ENCODE assay signal across 26 cellular contexts in genomic region chr2:112773510-112773909, GRCh38. TPM values are rescaled to one million over a fixed set of nuclear protein-coding genes. Genes with fewer than 3 reads are reported as not detected.
"Had no signal": no experiment of that assay in that cellular context is flagged by ENCODE, and none has a peak within 500 bp of the region (broad histone marks: within the 10 kb centered on the region; RNA-seq: fewer than 3 reads in every experiment).

No MANE protein-coding gene starts in this region.

- H3K36me3 ChIP-seq: SJCRH30 had no signal

- H3K27ac ChIP-seq: HL-60, KMS-11, SJCRH30 had no signal

- ATAC-seq: K562, Right ventricle myocardium inferior, SK-N-SH treated with all-trans-retinoic acid at 6 μM for 48 hours had no signal

- FAIRE-seq: HTR-8/SVneo, K562, RCC 7860 had no signal

- H3K4me3 ChIP-seq: K562, SJCRH30 had no signal

- H3K9me3 ChIP-seq: SJCRH30 had no signal

- H3K27me3 ChIP-seq: SJCRH30 had no signal

- DNase-seq: Kasumi-1, MM.1S, NCI-H1092 treated with DMSO at 0.1 percent for 48 hours, NCI-H1436, NCI-H187, NCI-H2029, NCI-H2081 treated with DMSO at 0.1 percent for 48 hours, NCI-H2171, NCI-H226, NCI-H446, NCI-H510A, NCI-H524 treated with DMSO at 0.1 percent for 48 hours, NCI-H69, NCI-H774, RPMI8226, SHP77 treated with DMSO at 0.1 percent for 48 hours, SJCRH30 had no signal

RNA-seq across cellular contexts. Expression of gene CKAP2L, which starts 9.1 kb away (rescaled TPM):
- polyA plus RNA-seq: IgD-negative memory B cell had no signal

RNA-seq across cellular contexts. Expression of gene IL1A, which starts 10.8 kb away (rescaled TPM):
- total RNA-seq: Right ventricle myocardium inferior, SJCRH30 had no signal
- polyA plus RNA-seq: IgD-negative memory B cell had no signal

RNA-seq across cellular contexts. Expression of gene NT5DC4, which starts 52.7 kb away (rescaled TPM):
- total RNA-seq: M059J, Right ventricle myocardium inferior, SJCRH30 had no signal
- polyA plus RNA-seq: IgD-negative memory B cell had no signal
